In the genomic region with DNA sequence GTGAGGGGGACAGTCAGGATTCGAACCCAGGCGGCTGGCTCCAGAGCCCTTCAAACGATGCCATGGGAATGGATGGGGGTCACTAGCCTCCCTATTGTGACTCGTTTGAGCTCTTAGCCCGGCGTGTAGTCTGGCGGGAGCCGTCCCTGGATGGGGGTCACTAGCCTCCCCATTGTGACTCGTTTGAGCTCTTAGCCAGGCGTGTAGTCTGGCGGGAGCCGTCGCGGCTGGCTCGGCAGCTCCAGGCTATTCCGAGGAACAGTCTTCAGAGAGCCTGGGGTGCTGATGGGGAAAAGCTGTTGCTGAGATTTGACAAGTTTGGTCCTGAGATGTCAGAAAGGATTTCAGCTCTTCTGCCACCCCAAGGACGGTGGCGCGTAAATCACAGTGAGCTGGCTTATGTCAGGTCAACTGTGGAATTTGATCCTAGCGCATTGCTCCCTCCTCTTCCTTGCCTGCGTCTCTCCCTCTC, we compare ENCODE assay signal across 15 cellular contexts. TPM values are rescaled to one million over a fixed set of nuclear protein-coding genes. Genes with fewer than 3 reads are reported as not detected.
DNase-seq lines count a peak whose midpoint lies in the region; FAIRE-seq and TF ChIP-seq lines count a peak whose summit lies in the region.
"Had no signal": no experiment of that assay in that cellular context is flagged by ENCODE, and none has a peak within 500 bp of the region (broad histone marks: within the 10 kb centered on the region; RNA-seq: fewer than 3 reads in every experiment).

No MANE protein-coding gene starts in this region.

- 0 out of 2 replicates have a peak overlapping the region, but pooled peaks have one; percentile 6 for H2BK20ac ChIP-seq in H1 (ENCODE audit: low read length)

- H2AFZ ChIP-seq in H1 (ENCODE audit: low read length) = no peak overlapping the region

- H3K4ac ChIP-seq in H1 (replicated peaks; ENCODE audit: insufficient read length, low read depth, low read length) = no peak overlapping the region

- H3K18ac ChIP-seq in H1 (ENCODE audit: extremely low read depth, low read length) = no peak overlapping the region

- H2BK15ac ChIP-seq in H1 (ENCODE audit: low read length) = no peak overlapping the region

- no peak for TF ChIP-seq RAD21 in H1 (IDR thresholded peaks at IDR 0.05 in 1 of 2, conservative IDR thresholded peaks at IDR 0.05 in 1 of 2; ENCODE audit: low read depth in 2 of 2, low read length in 2 of 2)

- no peak for TF ChIP-seq CTCF in H1 (IDR thresholded peaks at IDR 0.05; ENCODE audit: control extremely low read depth in 1 of 3, insufficient read depth in 1 of 3, low read depth in 1 of 3, low read length in 3 of 3)

- H2BK5ac ChIP-seq in H1 (ENCODE audit: low read depth, low read length) = no peak overlapping the region

- no peak overlapping the region for H3K23ac ChIP-seq in H1 (ENCODE audit: insufficient read length)

- H4K8ac ChIP-seq in H1 (ENCODE audit: extremely low read depth, insufficient read depth, low read length) = peak overlapping the region; percentile 46; the same call in 1 of the 2 replicates

- H4K5ac ChIP-seq in H1 (ENCODE audit: insufficient read length, low read depth, low read length) = no peak overlapping the region

- no peak overlapping the region for H3K14ac ChIP-seq in H1 (ENCODE audit: insufficient read length)

- H2BK12ac ChIP-seq in H1 (ENCODE audit: low read depth, low read length) = 0 out of 2 replicates have a peak overlapping the region, but pooled peaks have one; percentile 29

- H2AK5ac ChIP-seq in H1 (ENCODE audit: low read depth, low read length) = no peak overlapping the region

- H3K9me3 ChIP-seq in H1 (ENCODE audit: insufficient read depth in 2 of 2, low read depth in 1 of 2, low read length in 1 of 2) (no peaks in the 10 kb centered on the region), muscle layer of colon (ENCODE audit: low read length) (no peaks in the 10 kb centered on the region)
- H3K9me3 ChIP-seq: gastrocnemius medialis, left lung, ovary had no signal

- H3K36me3 ChIP-seq in H1 (ENCODE audit: control insufficient read depth in 2 of 4, insufficient read depth in 4 of 4, low read length in 3 of 4) = no peaks in the 10 kb centered on the region
- no peaks in the 10 kb centered on the region for H3K36me3 ChIP-seq in muscle layer of colon (ENCODE audit: insufficient read depth, low read length)
- H3K36me3 ChIP-seq: gastrocnemius medialis, left lung, ovary had no signal

- H3K79me2 ChIP-seq in H1 (ENCODE audit: control insufficient read depth in 1 of 2, insufficient read depth in 2 of 2, low read length in 2 of 2) = no peaks in the 10 kb centered on the region

- H3K27ac ChIP-seq in H1 (ENCODE audit: low read depth, low read length) (no peak overlapping the region), muscle layer of colon (ENCODE audit: low read depth, low read length) (peak overlapping the region; percentile 54)
- H3K27ac ChIP-seq: gastrocnemius medialis, KMS-11, left lung, ovary had no signal

- FAIRE-seq in H1 (lab: Jason Lieb, UNC) = no peak

- no peak overlapping the region for H4K91ac ChIP-seq in H1 (replicated peaks; ENCODE audit: insufficient read length, low read length)

- no peaks in the 10 kb centered on the region for H4K20me1 ChIP-seq in H1 (replicated peaks in 1 of 2; ENCODE audit: control insufficient read depth in 1 of 2, insufficient read depth in 2 of 2, low read length in 2 of 2)

- no peak for TF ChIP-seq POLR2A in H1 (IDR thresholded peaks at IDR 0.05; ENCODE audit: control extremely low read depth in 1 of 2, low read depth in 2 of 2, low read length in 2 of 2)

- no peak overlapping the region for H3K9ac ChIP-seq in H1 (replicated peaks in 1 of 4; ENCODE audit: extremely low read depth in 1 of 4, low read depth in 3 of 4, low read length in 3 of 4)
- peak overlapping the region; percentile 3 for H3K9ac ChIP-seq in muscle layer of colon (ENCODE audit: low read length)
- H3K9ac ChIP-seq: KMS-11 had no signal

- no peaks in the 10 kb centered on the region for H3K79me1 ChIP-seq in H1 (ENCODE audit: low read depth, low read length)

- H3K4me1 ChIP-seq in H1 (replicated peaks in 1 of 4; ENCODE audit: control insufficient read depth in 3 of 4, insufficient read depth in 4 of 4, low read length in 3 of 4) (peaks cover 0 to 12% (median 9%) of the 10 kb centered on the region in 4 experiments; a peak in 6 of 7 replicates), muscle layer of colon (ENCODE audit: insufficient read depth, low read length) (peaks cover 36% of the 10 kb centered on the region)
- H3K4me1 ChIP-seq: gastrocnemius medialis had no signal

- no peak overlapping the region for H2BK120ac ChIP-seq in H1 (replicated peaks; ENCODE audit: low read depth, low read length)

- POLR2A ChIA-PET in H1 (lab: Charles Lee; ENCODE audit: partially characterized antibody) = interaction anchor here (0.9 to 1.8 kb wide), 6 partner anchors 10 to 57 kb away, joined by 3 to 7 read pairs (median 3); no protein-coding TSS in a partner anchor

- H3K4me3 ChIP-seq in H1 (ENCODE audit: extremely low read depth in 1 of 4, insufficient read depth in 2 of 4, low read depth in 3 of 4, low read length in 4 of 4) (no peak overlapping the region), muscle layer of colon (ENCODE audit: low read depth in 1 of 2, low read length in 2 of 2) (no peak overlapping the region)
- H3K4me3 ChIP-seq: gastrocnemius medialis, left lung, ovary had no signal

- H3K23me2 ChIP-seq in H1 (ENCODE audit: low read depth, low read length) = no peaks in the 10 kb centered on the region; the same call in 1 of the 2 replicates

- TF ChIP-seq EP300 in H1 (IDR thresholded peaks at IDR 0.05; ENCODE audit: borderline replicate concordance in 1 of 2, low read depth in 2 of 2, low read length in 2 of 2) = no peak

- WGBS in H1 (ENCODE audit: extremely low coverage in 1 of 2, insufficient coverage in 1 of 2, insufficient read length in 1 of 2, insufficient replicate concordance in 2 of 2, low coverage in 1 of 2, low lambda C conversion rate in 2 of 2, missing lambda C conversion rate in 1 of 2), 2 experiments = 89% methylated on average over 21 of the region's 21 CpGs; no CpG with 5 or more reads in 1 of the 2 experiments

- H3K27me3 ChIP-seq in H1 (replicated peaks in 1 of 4; ENCODE audit: control insufficient read depth in 3 of 4, extremely low read depth in 1 of 4, insufficient read depth in 3 of 4, low read length in 3 of 4) (no peaks in the 10 kb centered on the region; a peak in 1 of 7 replicates), muscle layer of colon (ENCODE audit: control insufficient read depth in 1 of 2, insufficient read depth in 2 of 2, low read length in 2 of 2) (no peaks in the 10 kb centered on the region)
- H3K27me3 ChIP-seq: gastrocnemius medialis, left lung, ovary had no signal

- DNase-seq in NCI-H69 (lab: John Stamatoyannopoulos, UW) (peak; percentile 74), H1 (ENCODE audit: low read depth in 1 of 2, low spot score in 2 of 2) (no peak), superior temporal gyrus (ENCODE audit: extremely low spot score) (peak; percentile 26), NCI-H146 treated with DMSO at 0.1 percent for 48 hours (lab: John Stamatoyannopoulos, UW; ENCODE audit: unreplicated experiment) (no peak), amniotic stem cell (lab: John Stamatoyannopoulos, UW) (no peak)
- no peak for DNase-seq in stimulated activated CD4-positive, alpha-beta T cell treated with anti-CD3 and anti-CD28 coated beads, Interleukin-4, amount 100 ng/mL, for 4 hours
- DNase-seq: activated CD4-positive, alpha-beta T cell treated with anti-CD3 and anti-CD28 coated beads for 1 hour; activated naive CD8-positive, alpha-beta T cell treated with anti-CD3 and anti-CD28 coated beads, Interleukin-2, amount 50 U/mL, for 24 hours; AML-193; gastrocnemius medialis; NCI-H187 treated with DMSO at 0.1 percent for 48 hours had no signal

- no peak overlapping the region for H3K56ac ChIP-seq in H1 (replicated peaks; ENCODE audit: insufficient read length, low read depth, low read length)

- CTCF ChIA-PET in H1 (lab: Charles Lee; ENCODE audit: partially characterized antibody) = interaction anchor here (1.2 to 2.2 kb wide), 4 partner anchors 8 to 242 kb away, joined by 3 to 7 read pairs (median 6); no protein-coding TSS in a partner anchor

- no peak overlapping the region for H3K4me2 ChIP-seq in H1 (ENCODE audit: insufficient read depth in 1 of 2, low read depth in 2 of 2, low read length in 2 of 2)
- H3K4me2 ChIP-seq: KMS-11 had no signal

TF ChIP-seq in H1, 55 proteins besides CTCF, POLR2A, EP300 and RAD21:
- TF ChIP-seq ASH2L (IDR thresholded peaks at IDR 0.05; ENCODE audit: low read length) = no peak
- no peak for TF ChIP-seq BACH1 (IDR thresholded peaks at IDR 0.05; ENCODE audit: low read length)
- no peak for TF ChIP-seq CHD1 (IDR thresholded peaks at IDR 0.05; ENCODE audit: low read depth, low read length)
- TF ChIP-seq RBBP5 (IDR thresholded peaks at IDR 0.05; ENCODE audit: borderline replicate concordance, low read depth, low read length) = no peak
- no peak for TF ChIP-seq SIRT6 (IDR thresholded peaks at IDR 0.05; ENCODE audit: low read length)
- TF ChIP-seq BCL11A (IDR thresholded peaks at IDR 0.05; ENCODE audit: low read depth in 2 of 2, low read length in 2 of 2) = no peak
- no peak for TF ChIP-seq NRF1 (IDR thresholded peaks at IDR 0.05; ENCODE audit: low read depth, low read length)
- TF ChIP-seq POLR2AphosphoS5 (IDR thresholded peaks at IDR 0.05; ENCODE audit: low read depth, low read length) = no peak
- TF ChIP-seq HDAC2 (IDR thresholded peaks at IDR 0.05; ENCODE audit: borderline replicate concordance in 1 of 2, low read depth in 2 of 2, low read length in 2 of 2) = no peak
- no peak for TF ChIP-seq SUZ12 (IDR thresholded peaks at IDR 0.05; ENCODE audit: low read length)

RNA-seq across cellular contexts. Expression of a gene that starts 58.3 kb away (rescaled TPM):
- total RNA-seq in H1 (2021; fragmentation: NEBNext Ultra II Directional; extraction: Animal tissue kit (Norgen Biotek cat#: 25700)) = 398 and 422 TPM in 2 replicates
- polyA plus RNA-seq in H1 (2011; rRNA removed) = 279 and 285 TPM in 2 replicates
- polyA plus RNA-seq in H1 (2011; cell fraction: cytosol; rRNA removed) = 386 TPM
- polyA plus RNA-seq in H1 (2011; cell fraction: nucleus; rRNA removed) = 172 TPM
- polyA plus RNA-seq in H1 (2012, experiment 1 of 2) = 280 to 423 TPM (median 293 TPM) in 4 replicates
- polyA plus RNA-seq in H1 (2012, experiment 2 of 2) = 59.7 TPM
- 408 TPM for polyA plus RNA-seq in H1 (2013, experiment 1 of 2)
- 425 TPM for polyA plus RNA-seq in H1 (2013, experiment 2 of 2)
- polyA minus RNA-seq in H1 (2011; rRNA and poly(A)+ RNA removed) = 201 and 209 TPM in 2 replicates
- 260 TPM for polyA minus RNA-seq in H1 (2011; cell fraction: cytosol; rRNA and poly(A)+ RNA removed)
- polyA minus RNA-seq in H1 (2011; cell fraction: nucleus; rRNA and poly(A)+ RNA removed) = 276 TPM

Comparison
In these comparisons a context has a peak if more than half of its experiments do, and no peak if none do; other contexts are left out.
1. DNase-seq: peak in NCI-H69 (single experiment) and superior temporal gyrus (single experiment); none in H1 (0 of 2), stimulated activated CD4-positive, alpha-beta T cell treated with anti-CD3 and anti-CD28 coated beads, Interleukin-4, amount 100 ng/mL, for 4 hours (0 of 2), NCI-H146 treated with DMSO at 0.1 percent for 48 hours (single experiment) and amniotic stem cell (single experiment).